26 cellular contexts compared by ENCODE assay signal in the genomic region with DNA sequence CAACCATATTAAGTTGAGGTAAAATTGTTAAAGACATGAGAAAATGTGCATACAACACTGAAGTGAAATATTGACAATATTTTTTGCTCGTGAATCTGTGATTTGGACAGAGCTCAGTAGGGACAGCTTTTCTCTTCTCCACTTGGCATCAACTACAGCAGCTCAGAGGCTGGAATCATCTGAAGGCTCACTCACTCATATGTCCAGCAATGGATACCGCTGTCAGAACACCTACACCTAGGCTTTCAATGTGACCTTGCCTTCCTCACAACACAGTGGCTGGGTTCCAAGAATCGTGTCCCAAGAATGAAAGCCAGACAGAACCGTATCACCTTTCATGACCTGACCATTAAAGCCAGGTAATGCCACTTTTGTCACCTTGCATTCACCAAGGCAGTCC.
DNase-seq lines count a peak whose midpoint lies in the region; ATAC-seq, FAIRE-seq and TF ChIP-seq lines count a peak whose summit lies in the region.
"Had no signal": no experiment of that assay in that cellular context is flagged by ENCODE, and none has a peak within 500 bp of the region (broad histone marks: within the 10 kb centered on the region; RNA-seq: fewer than 3 reads in every experiment).

No MANE protein-coding gene starts in this region.

- peaks cover 2% of the 10 kb centered on the region for H3K79me2 ChIP-seq in HepG2 (ENCODE audit: insufficient read depth, low read length)
- H3K79me2 ChIP-seq in parathyroid adenoma: no peaks in the 10 kb centered on the region

- TF ChIP-seq RAD21 in HepG2 (CRISPR knock-in tag; IDR thresholded peaks at IDR 0.05): no peak

- CTCF ChIA-PET in HepG2 (lab: Yijun Ruan, JAX; ENCODE audit: low intra/inter-chr PET ratio, low total read pairs): no interaction called here

- H4K20me1 ChIP-seq in HepG2 (ENCODE audit: insufficient read depth, low read length): no peaks in the 10 kb centered on the region
- H4K20me1 ChIP-seq: BLaER1 treated with 17β-estradiol and CSF1 and Interleukin-3, amounts not matched to agents 10 nM and 100 nM had no signal

- H3K36me3 ChIP-seq in right lobe of liver: no peaks in the 10 kb centered on the region
- H3K36me3 ChIP-seq in HepG2 (replicated peaks in 1 of 2; ENCODE audit: control insufficient read depth in 1 of 2, insufficient read depth in 2 of 2, low read length in 2 of 2): no peaks in the 10 kb centered on the region
- H3K36me3 ChIP-seq in parathyroid adenoma (ENCODE audit: control insufficient read depth, insufficient read depth, low read length): no peaks in the 10 kb centered on the region
- H3K36me3 ChIP-seq in pancreas: no peaks in the 10 kb centered on the region
- H3K36me3 ChIP-seq: BLaER1 treated with 17β-estradiol and CSF1 and Interleukin-3, amounts not matched to agents 10 nM and 100 nM had no signal

- H2AFZ ChIP-seq in HepG2 (ENCODE audit: low read length): no peak overlapping the region
- H2AFZ ChIP-seq in parathyroid adenoma: peak overlapping the region; percentile 42

- H3K4me3 ChIP-seq in right lobe of liver (no peak overlapping the region), HepG2 (replicated peaks in 1 of 3; ENCODE audit: insufficient read depth in 1 of 3, low read depth in 2 of 3, low read length in 3 of 3) (no peak overlapping the region), parathyroid adenoma (ENCODE audit: low read depth, low read length) (no peak overlapping the region), pancreas (no peak overlapping the region)
- H3K4me3 ChIP-seq: A549; BLaER1 treated with 17β-estradiol and CSF1 and Interleukin-3, amounts not matched to agents 10 nM and 100 nM had no signal

- peak in 3 of 4 donors; percentile 23 to 43 (median 38) for ATAC-seq in right lobe of liver
- ATAC-seq in HepG2: no peak
- peak; percentile 50 for ATAC-seq in left lobe of liver
- no peak for ATAC-seq in pancreas
- no peak for ATAC-seq in HG03460 (IDR thresholded peaks at IDR 0.05; ENCODE audit: unreplicated experiment)
- ATAC-seq: A549 had no signal

- H3K27me3 ChIP-seq in right lobe of liver (no peaks in the 10 kb centered on the region), HepG2 (ENCODE audit: control insufficient read depth in 1 of 2, insufficient read depth in 2 of 2, low read length in 2 of 2) (no peaks in the 10 kb centered on the region), parathyroid adenoma (ENCODE audit: control insufficient read depth, insufficient read depth, low read length) (no peaks in the 10 kb centered on the region), pancreas (no peaks in the 10 kb centered on the region)
- H3K27me3 ChIP-seq: BLaER1 treated with 17β-estradiol and CSF1 and Interleukin-3, amounts not matched to agents 10 nM and 100 nM had no signal

- H3K4me2 ChIP-seq in HepG2 (ENCODE audit: low read depth, low read length) (no peak overlapping the region), parathyroid adenoma (ENCODE audit: low read length) (no peak overlapping the region)
- H3K4me2 ChIP-seq: A549; BLaER1 treated with 17β-estradiol and CSF1 and Interleukin-3, amounts not matched to agents 10 nM and 100 nM had no signal

- H3K4me1 ChIP-seq in right lobe of liver: no peaks in the 10 kb centered on the region
- peaks cover 33% of the 10 kb centered on the region for H3K4me1 ChIP-seq in HepG2 (ENCODE audit: insufficient read depth, low read length)
- no peaks in the 10 kb centered on the region for H3K4me1 ChIP-seq in parathyroid adenoma
- H3K4me1 ChIP-seq in pancreas: no peaks in the 10 kb centered on the region
- H3K4me1 ChIP-seq: BLaER1 treated with 17β-estradiol and CSF1 and Interleukin-3, amounts not matched to agents 10 nM and 100 nM had no signal

- FAIRE-seq in HepG2 (lab: Jason Lieb, UNC): no peak
- no peak for FAIRE-seq in pancreas (lab: Jason Lieb, UNC)
- FAIRE-seq: A549, G401.6, GM12891, GM19239 had no signal

- POLR2A ChIA-PET in HepG2 (lab: Yijun Ruan, JAX): no interaction called here

- H3K27ac ChIP-seq in right lobe of liver (no peak overlapping the region), HepG2 (ENCODE audit: extremely low read length, insufficient read depth, low read length) (no peak overlapping the region), parathyroid adenoma (no peak overlapping the region), pancreas (no peak overlapping the region)
- H3K27ac ChIP-seq: 22Rv1; A549; BLaER1 treated with 17β-estradiol and CSF1 and Interleukin-3, amounts not matched to agents 10 nM and 100 nM; C4-2B had no signal

- no TSS peak for BruUV-seq in HepG2 (replicated peaks; lab: Mats Ljungman, UMichigan)

- TF ChIP-seq EP300 in HepG2 (IDR thresholded peaks at IDR 0.05; ENCODE audit: low read depth in 2 of 2, low read length in 2 of 2) (no peak), HepG2 (CRISPR knock-in tag; IDR thresholded peaks at IDR 0.05; ENCODE audit: borderline replicate concordance) (no peak)

- no peaks in the 10 kb centered on the region for H3K9me3 ChIP-seq in right lobe of liver
- peaks cover 6% of the 10 kb centered on the region for H3K9me3 ChIP-seq in HepG2 (ENCODE audit: low read length)
- no peaks in the 10 kb centered on the region for H3K9me3 ChIP-seq in parathyroid adenoma (ENCODE audit: control insufficient read depth, low read length)
- no peaks in the 10 kb centered on the region for H3K9me3 ChIP-seq in pancreas
- H3K9me3 ChIP-seq: A549 had no signal

- intact Hi-C loops in right lobe of liver (cut with DNase I) (no loop called here), HepG2 (cut with micrococcal nuclease; ENCODE audit: unreplicated experiment) (no loop called here), pancreas (cut with DNase I) (no loop called here)

- DNase-seq in right lobe of liver (no peak), HepG2 (ENCODE audit: low spot score) (no peak), cerebellar cortex (ENCODE audit: low spot score) (peak; percentile 62), left lobe of liver (ENCODE audit: low spot score) (no peak), dedifferentiated amniotic fluid mesenchymal stem cell (ENCODE audit: extremely low spot score) (no peak), pancreas (no peak)
- DNase-seq: AML-193; CD4-positive, alpha-beta memory T cell; CD8-positive, alpha-beta memory T cell; COR-L47; DMS 273 treated with DMSO at 0.1 percent for 48 hours; DMS153; DMS53; DMS79; DND-41; EL; GF-D8 had no signal

- H3K9ac ChIP-seq in HepG2 (ENCODE audit: insufficient read depth, low read depth, low read length) (no peak overlapping the region), parathyroid adenoma (no peak overlapping the region)
- H3K9ac ChIP-seq: BLaER1 treated with 17β-estradiol and CSF1 and Interleukin-3, amounts not matched to agents 10 nM and 100 nM had no signal

- no peak for TF ChIP-seq CTCF in right lobe of liver (IDR thresholded peaks at IDR 0.05)
- no peak for TF ChIP-seq CTCF in HepG2 (CRISPR knock-in tag; IDR thresholded peaks at IDR 0.05)
- no peak for TF ChIP-seq CTCF in parathyroid adenoma (IDR thresholded peaks at IDR 0.05)
- no peak for TF ChIP-seq CTCF in pancreas (IDR thresholded peaks at IDR 0.05)

- TF ChIP-seq POLR2A in right lobe of liver (IDR thresholded peaks at IDR 0.05) (no peak), HepG2 (IDR thresholded peaks at IDR 0.05; ENCODE audit: insufficient read depth in 1 of 2, low read depth in 2 of 2, low read length in 2 of 2) (no peak)

- in situ Hi-C loops in HepG2 (cut with HindIII; ENCODE audit: extremely low pct_ligation_motif_present, low pct_unique_long_range_greater_than_20kb): no loop called here

- 46% methylated on average over 4 of the region's 4 CpGs for WGBS in right lobe of liver (ENCODE audit: insufficient coverage, low coverage, low lambda C conversion rate, missing lambda C conversion rate)
- 96% methylated on average over 4 of the region's 4 CpGs for WGBS in HepG2 (ENCODE audit: low lambda C conversion rate)
- WGBS in pancreas, 2 donors: 50 to 64% methylated on average over 4 of the region's 4 CpGs

TF ChIP-seq in HepG2, 621 proteins besides CTCF, POLR2A, EP300 and RAD21:
- TF ChIP-seq, protein P1, sequence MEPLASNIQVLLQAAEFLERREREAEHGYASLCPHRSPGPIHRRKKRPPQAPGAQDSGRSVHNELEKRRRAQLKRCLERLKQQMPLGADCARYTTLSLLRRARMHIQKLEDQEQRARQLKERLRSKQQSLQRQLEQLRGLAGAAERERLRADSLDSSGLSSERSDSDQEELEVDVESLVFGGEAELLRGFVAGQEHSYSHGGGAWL (CRISPR knock-in tag; IDR thresholded peaks at IDR 0.05): no peak
- no peak for TF ChIP-seq ZNF441 (CRISPR knock-in tag; IDR thresholded peaks at IDR 0.05; ENCODE audit: borderline replicate concordance)
- no peak for TF ChIP-seq ZNF17 (CRISPR knock-in tag; IDR thresholded peaks at IDR 0.05)
- TF ChIP-seq ZNF224 (CRISPR knock-in tag; IDR thresholded peaks at IDR 0.05): no peak
- no peak for TF ChIP-seq ARID5B (CRISPR knock-in tag; IDR thresholded peaks at IDR 0.05)
- TF ChIP-seq ZC3H4 (CRISPR knock-in tag; IDR thresholded peaks at IDR 0.05; ENCODE audit: borderline replicate concordance): no peak

Comparison
In these comparisons a context has a peak if more than half of its experiments do, and no peak if none do; other contexts are left out.
1. ATAC-seq: peak in right lobe of liver (3 of 4) and left lobe of liver (single experiment); none in HepG2 (single experiment), pancreas (0 of 4) and HG03460 (single experiment).